18 cellular contexts compared by ENCODE assay signal in genomic region chr7:50672045-50672444, GRCh38.
DNase-seq lines count a peak whose midpoint lies in the region; ATAC-seq and TF ChIP-seq lines count a peak whose summit lies in the region.
"Had no signal": no experiment of that assay in that cellular context is flagged by ENCODE, and none has a peak within 500 bp of the region (broad histone marks: within the 10 kb centered on the region; RNA-seq: fewer than 3 reads in every experiment).

No MANE protein-coding gene starts in this region.

- H3K4me3 ChIP-seq in endodermal cell (ENCODE audit: low read length) (no peak overlapping the region), rectal smooth muscle tissue (ENCODE audit: low read length) (no peak overlapping the region), WERI-Rb-1 (ENCODE audit: low read depth, low read length) (no peak overlapping the region), BE2C (ENCODE audit: low read depth, low read length) (no peak overlapping the region)
- H3K4me3 ChIP-seq: BLaER1 treated with 17β-estradiol and CSF1 and Interleukin-3, amounts not matched to agents 10 nM and 100 nM; GM12878 had no signal

- H3K27me3 Mint-ChIP-seq in natural killer cell treated with Interleukin-12 subunit alpha and Interleukin-12 subunit beta and Interleukin-15 and Interleukin-18, amount 100 ng/mL, for 72 hours = peaks cover 8 to 14% of the 10 kb centered on the region in 2 donors
- peaks cover 5 to 14% of the 10 kb centered on the region in 2 donors for H3K27me3 Mint-ChIP-seq in natural killer cell (ENCODE audit: low read depth in 2 of 2)
- H3K27me3 Mint-ChIP-seq in endodermal cell (ENCODE audit: insufficient read depth) = no peaks in the 10 kb centered on the region

- CTCF ChIA-PET in GM10248 (lab: Yijun Ruan, JAX) = no interaction called here

- H3K36me3 Mint-ChIP-seq in natural killer cell treated with Interleukin-12 subunit alpha and Interleukin-12 subunit beta and Interleukin-15 and Interleukin-18, amount 100 ng/mL, for 72 hours = no peaks in the 10 kb centered on the region
- H3K36me3 Mint-ChIP-seq in natural killer cell (no peaks in the 10 kb centered on the region), endodermal cell (ENCODE audit: low read depth) (peaks cover 65% of the 10 kb centered on the region)
- H3K36me3 Mint-ChIP-seq: IgD-negative memory B cell had no signal

- POLR2A ChIA-PET in GM10248 (lab: Yijun Ruan, JAX) = no interaction called here

- peaks cover 82% of the 10 kb centered on the region for H3K36me3 ChIP-seq in endodermal cell (ENCODE audit: control insufficient read depth, insufficient read depth, low read length)
- peaks cover 7% of the 10 kb centered on the region for H3K36me3 ChIP-seq in rectal smooth muscle tissue (ENCODE audit: control insufficient read depth, insufficient read depth, low read length)
- H3K36me3 ChIP-seq in WERI-Rb-1 = no peaks in the 10 kb centered on the region
- H3K36me3 ChIP-seq in BE2C = no peaks in the 10 kb centered on the region

- H3K4me1 Mint-ChIP-seq in natural killer cell treated with Interleukin-12 subunit alpha and Interleukin-12 subunit beta and Interleukin-15 and Interleukin-18, amount 100 ng/mL, for 72 hours (ENCODE audit: low read depth in 2 of 2) = peaks cover 0 to 4% of the 10 kb centered on the region in 2 donors
- H3K4me1 Mint-ChIP-seq in natural killer cell = no peaks in the 10 kb centered on the region
- peaks cover 8% of the 10 kb centered on the region for H3K4me1 Mint-ChIP-seq in endodermal cell
- H3K4me1 Mint-ChIP-seq: IgD-negative memory B cell had no signal

- no peaks in the 10 kb centered on the region for H3K27me3 ChIP-seq in endodermal cell (ENCODE audit: control insufficient read depth, insufficient read depth, low read length, poor library complexity, severe bottlenecking)
- no peaks in the 10 kb centered on the region for H3K27me3 ChIP-seq in rectal smooth muscle tissue (ENCODE audit: control insufficient read depth, insufficient read depth, low read length)
- H3K27me3 ChIP-seq in WERI-Rb-1 (ENCODE audit: insufficient read depth, low read depth, severe bottlenecking) = no peaks in the 10 kb centered on the region
- no peaks in the 10 kb centered on the region for H3K27me3 ChIP-seq in BE2C
- H3K27me3 ChIP-seq: BLaER1 treated with 17β-estradiol and CSF1 and Interleukin-3, amounts not matched to agents 10 nM and 100 nM had no signal

- peak; percentile 45 for DNase-seq in natural killer cell treated with Interleukin-12 subunit alpha and Interleukin-12 subunit beta and Interleukin-15 and Interleukin-18, amount 100 ng/mL, for 72 hours (ENCODE audit: low spot score)
- DNase-seq in natural killer cell = no peak
- DNase-seq in endodermal cell = no peak
- DNase-seq in WERI-Rb-1 = no peak
- DNase-seq in GM10248 (ENCODE audit: extremely low spot score) = no peak
- DNase-seq in BE2C = no peak
- DNase-seq: 8988T; Calu3; CD8-positive, alpha-beta T cell; DMS79 treated with DMSO at 0.1 percent for 48 hours; GF-D8; HCEC 1CT had no signal

- H3K4me1 ChIP-seq in endodermal cell (ENCODE audit: control insufficient read depth, insufficient read depth, low read length) = no peaks in the 10 kb centered on the region
- H3K4me1 ChIP-seq in rectal smooth muscle tissue (ENCODE audit: control insufficient read depth, insufficient read depth, low read length) = peaks cover 29% of the 10 kb centered on the region
- no peaks in the 10 kb centered on the region for H3K4me1 ChIP-seq in BE2C

- intact Hi-C loops in natural killer cell (cut with micrococcal nuclease) = no loop called here

- TF ChIP-seq CTCF in natural killer cell (IDR thresholded peaks at IDR 0.05) (no peak), endodermal cell (conservative IDR thresholded peaks at IDR 0.05) (no peak), WERI-Rb-1 (IDR thresholded peaks at IDR 0.05; ENCODE audit: low read depth, low read length) (no peak), GM10248 (IDR thresholded peaks at IDR 0.05; ENCODE audit: control extremely low read depth, extremely low read depth, low read depth, missing control alignments) (no peak), BE2C (IDR thresholded peaks at IDR 0.05; ENCODE audit: low read depth, low read length) (no peak)

- no peaks in the 10 kb centered on the region for H3K9me3 ChIP-seq in endodermal cell (ENCODE audit: control insufficient read depth, low read length)
- no peaks in the 10 kb centered on the region for H3K9me3 ChIP-seq in WERI-Rb-1 (ENCODE audit: severe bottlenecking)
- H3K9me3 ChIP-seq in BE2C = peaks cover 5% of the 10 kb centered on the region; the same call in 1 of the 2 replicates

- 95 to 97% methylated on average over 3 to 11 of the region's 11 CpGs for whole genome bisulfite sequencing in endodermal cell (ENCODE audit: insufficient coverage in 1 of 2, insufficient read length in 1 of 2), 2 experiments

- ATAC-seq in natural killer cell treated with Interleukin-12 subunit alpha and Interleukin-12 subunit beta and Interleukin-15 and Interleukin-18, amount 100 ng/mL, for 72 hours = no peak
- no peak for ATAC-seq in natural killer cell
- ATAC-seq in GM19351 (IDR thresholded peaks at IDR 0.05; ENCODE audit: unreplicated experiment) = no peak
- ATAC-seq: CD8-positive, alpha-beta T cell; GM12878; HepG2 had no signal

- no peaks in the 10 kb centered on the region for H3K9me3 Mint-ChIP-seq in natural killer cell treated with Interleukin-12 subunit alpha and Interleukin-12 subunit beta and Interleukin-15 and Interleukin-18, amount 100 ng/mL, for 72 hours
- H3K9me3 Mint-ChIP-seq in natural killer cell (no peaks in the 10 kb centered on the region), endodermal cell (no peaks in the 10 kb centered on the region)
- H3K9me3 Mint-ChIP-seq: CD8-positive, alpha-beta T cell; IgD-negative memory B cell had no signal

- no peak overlapping the region for H3K27ac Mint-ChIP-seq in natural killer cell treated with Interleukin-12 subunit alpha and Interleukin-12 subunit beta and Interleukin-15 and Interleukin-18, amount 100 ng/mL, for 72 hours
- H3K27ac Mint-ChIP-seq in natural killer cell = no peak overlapping the region
- H3K27ac Mint-ChIP-seq in endodermal cell = no peak overlapping the region
- H3K27ac Mint-ChIP-seq: CD8-positive, alpha-beta T cell; IgD-negative memory B cell had no signal

- H3K27ac ChIP-seq in endodermal cell (ENCODE audit: low read depth, low read length) = no peak overlapping the region
- H3K27ac ChIP-seq in rectal smooth muscle tissue (ENCODE audit: low read depth, low read length) = peak overlapping the region; percentile 40
- H3K27ac ChIP-seq in WERI-Rb-1 = no peak overlapping the region
- H3K27ac ChIP-seq: BLaER1 treated with 17β-estradiol and CSF1 and Interleukin-3, amounts not matched to agents 10 nM and 100 nM had no signal

- H3K9ac ChIP-seq in endodermal cell (ENCODE audit: extremely low read depth, low read length, poor library complexity, severe bottlenecking) (peak overlapping the region; percentile 11), rectal smooth muscle tissue (ENCODE audit: low read length) (no peak overlapping the region)
- H3K9ac ChIP-seq: BLaER1 treated with 17β-estradiol and CSF1 and Interleukin-3, amounts not matched to agents 10 nM and 100 nM had no signal

- no peak overlapping the region for H3K4me3 Mint-ChIP-seq in natural killer cell treated with Interleukin-12 subunit alpha and Interleukin-12 subunit beta and Interleukin-15 and Interleukin-18, amount 100 ng/mL, for 72 hours
- H3K4me3 Mint-ChIP-seq in natural killer cell (no peak overlapping the region), endodermal cell (no peak overlapping the region)
- H3K4me3 Mint-ChIP-seq: CD8-positive, alpha-beta T cell; IgD-negative memory B cell had no signal
